Comparison of ENCODE assay signal across 9 cellular contexts in genomic region chr2:85544915-85545779, GRCh38. TPM values are rescaled to one million over a fixed set of nuclear protein-coding genes. Genes with fewer than 3 reads are reported as not detected.
DNase-seq lines count a peak whose midpoint lies in the region; ATAC-seq, FAIRE-seq and TF ChIP-seq lines count a peak whose summit lies in the region.
"Not testable (repeated sequence)": the region's sequence is repeated elsewhere in the genome, so short reads cannot be mapped to it uniquely, and the experiment has no call there.
"Had no signal": no experiment of that assay in that cellular context is flagged by ENCODE, and none has a peak within 500 bp of the region (broad histone marks: within the 10 kb centered on the region; RNA-seq: fewer than 3 reads in every experiment).

No MANE protein-coding gene starts in this region.

- intact Hi-C loops in HepG2 (cut with micrococcal nuclease; ENCODE audit: unreplicated experiment); sigmoid colon (cut with DNase I): not testable (repeated sequence)

- WGBS in esophagus, 2 donors: 69 to 75% methylated on average over 5 of the region's 5 CpGs
- 97% methylated on average over 5 of the region's 5 CpGs for WGBS in HepG2 (ENCODE audit: low lambda C conversion rate)
- WGBS in sigmoid colon, 2 donors: 86 to 90% methylated on average over 5 of the region's 5 CpGs

- not testable (repeated sequence) for H3K4me3 Mint-ChIP-seq in type B pancreatic cell

- peaks cover 35% of the 10 kb centered on the region for H3F3A ChIP-seq in Loucy (ENCODE audit: low read depth)

- TF ChIP-seq EP300 in HepG2 (IDR thresholded peaks at IDR 0.05; ENCODE audit: low read depth in 2 of 2, low read length in 2 of 2); HepG2 (CRISPR knock-in tag; IDR thresholded peaks at IDR 0.05; ENCODE audit: borderline replicate concordance); sigmoid colon (IDR thresholded peaks at IDR 0.05): not testable (repeated sequence)

- FAIRE-seq in HepG2 (lab: Jason Lieb, UNC): not testable (repeated sequence)

- ATAC-seq in activated naive CD4-positive, alpha-beta T cell treated with anti-CD3 and anti-CD28 coated beads, Interleukin-2, amount 50 U/mL, for 72 hours: peak in 1 of 2 donors; percentile 3
- not testable (repeated sequence) for ATAC-seq in HepG2

- POLR2A ChIA-PET in RWPE1 (lab: Yijun Ruan, JAX; ENCODE audit: low non-redundant PET): interaction anchor here (0.7 to 0.8 kb wide), 2 partner anchors 8 to 124 kb away, joined by 3 read pairs; no protein-coding TSS in a partner anchor
- POLR2A ChIA-PET in HepG2 (lab: Yijun Ruan, JAX): interaction anchor here (0.8 to 18.0 kb wide), 18 partner anchors 4 to 125 kb away, joined by 3 to 445 read pairs (median 4); partner anchors contain the start of genes C2orf68, GGCX, MAT2A and RNF181

- CTCF ChIA-PET in RWPE1 (lab: Yijun Ruan, JAX): interaction anchor here (0.7 to 1.5 kb wide), 3 partner anchors 43 to 131 kb away, joined by 3 to 7 read pairs (median 3); no protein-coding TSS in a partner anchor
- CTCF ChIA-PET in HepG2 (lab: Yijun Ruan, JAX; ENCODE audit: low intra/inter-chr PET ratio, low total read pairs): not testable (repeated sequence)

- in situ Hi-C loops in HepG2 (cut with HindIII; ENCODE audit: extremely low pct_ligation_motif_present, low pct_unique_long_range_greater_than_20kb): not testable (repeated sequence)

- peaks cover 32% of the 10 kb centered on the region for H3K79me2 ChIP-seq in ACC112 (ENCODE audit: control insufficient read depth, insufficient read depth, low read length, unreplicated experiment)
- H3K79me2 ChIP-seq in Loucy (ENCODE audit: insufficient read depth, low read length): peaks cover 48% of the 10 kb centered on the region
- H3K79me2 ChIP-seq in HepG2 (ENCODE audit: insufficient read depth, low read length): peaks cover 27% of the 10 kb centered on the region

- not testable (repeated sequence) for H3K9me3 ChIP-seq in Loucy (ENCODE audit: insufficient read depth, low read depth, low read length); esophagus (ENCODE audit: control insufficient read depth in 2 of 2, insufficient read depth in 1 of 2, low read depth in 1 of 2, low read length in 1 of 2); HepG2 (ENCODE audit: low read length); sigmoid colon

- not testable (repeated sequence) for H3K27me3 ChIP-seq in ACC112 (ENCODE audit: insufficient read depth, low read length); Loucy (ENCODE audit: insufficient read depth, low read length, poor library complexity, severe bottlenecking); esophagus (ENCODE audit: control insufficient read depth in 1 of 2, insufficient read depth in 2 of 2, low read length in 2 of 2); HepG2 (ENCODE audit: control insufficient read depth in 1 of 2, insufficient read depth in 2 of 2, low read length in 2 of 2); sigmoid colon

- not testable (repeated sequence) for H2AFZ ChIP-seq in ACC112 (ENCODE audit: low read length, unreplicated experiment); Loucy (ENCODE audit: low read length); HepG2 (ENCODE audit: low read length)

- not testable (repeated sequence) for TF ChIP-seq RAD21 in HepG2 (CRISPR knock-in tag; IDR thresholded peaks at IDR 0.05)

- not testable (repeated sequence) for H3K9ac ChIP-seq in Loucy (ENCODE audit: low read depth, low read length, poor library complexity, severe bottlenecking); HepG2 (ENCODE audit: insufficient read depth, low read depth, low read length)

- not testable (repeated sequence) for H3K9me3 Mint-ChIP-seq in activated naive CD4-positive, alpha-beta T cell treated with anti-CD3 and anti-CD28 coated beads, Interleukin-2, amount 50 U/mL, for 72 hours; type B pancreatic cell

- H3K9me2 ChIP-seq in Loucy (replicated peaks; ENCODE audit: low read depth, low read length): not testable (repeated sequence)

- H3K4me1 Mint-ChIP-seq in type B pancreatic cell (ENCODE audit: unreplicated experiment): peaks cover 42% of the 10 kb centered on the region

- peak overlapping the region; percentile 73 to 78 for H3K27ac Mint-ChIP-seq in activated naive CD4-positive, alpha-beta T cell treated with anti-CD3 and anti-CD28 coated beads, Interleukin-2, amount 50 U/mL, for 72 hours
- H3K27ac Mint-ChIP-seq in type B pancreatic cell: peak overlapping the region; percentile 44

- TF ChIP-seq POLR2A in HepG2 (IDR thresholded peaks at IDR 0.05; ENCODE audit: insufficient read depth in 1 of 2, low read depth in 2 of 2, low read length in 2 of 2): peak; percentile 45 to 51; a peak in 3 of 4 replicates
- not testable (repeated sequence) for TF ChIP-seq POLR2A in sigmoid colon (IDR thresholded peaks at IDR 0.05)

- H3K27ac ChIP-seq in ACC112 (ENCODE audit: low read depth, low read length) (0 out of 2 replicates have a peak overlapping the region, but pooled peaks have one; percentile 13), RWPE1 (peak overlapping the region; percentile 59), esophagus (ENCODE audit: low read depth in 2 of 2, low read length in 1 of 2) (peak overlapping the region; percentile 15 to 28), sigmoid colon (peak overlapping the region; percentile 34 to 100 (median 78))
- H3K27ac ChIP-seq in HepG2 (ENCODE audit: extremely low read length, insufficient read depth, low read length): not testable (repeated sequence)

- H4K20me1 ChIP-seq in Loucy (ENCODE audit: insufficient read depth, low read length, poor library complexity, severe bottlenecking) (peaks cover 64% of the 10 kb centered on the region), HepG2 (ENCODE audit: insufficient read depth, low read length) (peaks cover 38% of the 10 kb centered on the region)

- H3K27me3 Mint-ChIP-seq in type B pancreatic cell: not testable (repeated sequence)

- peaks cover 50% of the 10 kb centered on the region for H3K36me3 ChIP-seq in ACC112 (ENCODE audit: insufficient read depth, low read length)
- H3K36me3 ChIP-seq in Loucy (ENCODE audit: insufficient read depth, low read length): peaks cover 70% of the 10 kb centered on the region
- H3K36me3 ChIP-seq in esophagus (ENCODE audit: control insufficient read depth in 2 of 2, insufficient read depth in 2 of 2, low read length in 1 of 2): peaks cover 13 to 15% of the 10 kb centered on the region in 2 donors
- H3K36me3 ChIP-seq in HepG2 (replicated peaks in 1 of 2; ENCODE audit: control insufficient read depth in 1 of 2, insufficient read depth in 2 of 2, low read length in 2 of 2): peaks cover 18 to 59% of the 10 kb centered on the region in 2 experiments
- H3K36me3 ChIP-seq in sigmoid colon: peaks cover 34 to 77% (median 39%) of the 10 kb centered on the region in 4 donors

- not testable (repeated sequence) for TF ChIP-seq CTCF in Loucy (conservative IDR thresholded peaks at IDR 0.05; ENCODE audit: low read length); RWPE1 (conservative IDR thresholded peaks at IDR 0.05; ENCODE audit: low read depth); HepG2 (CRISPR knock-in tag; IDR thresholded peaks at IDR 0.05); sigmoid colon (IDR thresholded peaks at IDR 0.05); type B pancreatic cell (conservative IDR thresholded peaks at IDR 0.05)

- not testable (repeated sequence) for BruUV-seq in HepG2 (replicated peaks; lab: Mats Ljungman, UMichigan)

- not testable (repeated sequence) for DNase-seq in RWPE1 (ENCODE audit: low spot score); activated naive CD4-positive, alpha-beta T cell treated with anti-CD3 and anti-CD28 coated beads, Interleukin-2, amount 50 U/mL, for 72 hours (ENCODE audit: low spot score in 2 of 2); HepG2 (ENCODE audit: low spot score); sigmoid colon; type B pancreatic cell (ENCODE audit: extremely low spot score, unreplicated experiment)

- not testable (repeated sequence) for H3K4me3 ChIP-seq in ACC112 (ENCODE audit: low read depth, low read length); Loucy (ENCODE audit: low read length, poor library complexity, severe bottlenecking); esophagus (ENCODE audit: low read depth in 1 of 2, low read length in 2 of 2); HepG2 (replicated peaks in 1 of 3; ENCODE audit: insufficient read depth in 1 of 3, low read depth in 2 of 3, low read length in 3 of 3); sigmoid colon

- peaks cover 44% of the 10 kb centered on the region in 2 donors for H3K36me3 Mint-ChIP-seq in activated naive CD4-positive, alpha-beta T cell treated with anti-CD3 and anti-CD28 coated beads, Interleukin-2, amount 50 U/mL, for 72 hours
- peaks cover 54% of the 10 kb centered on the region for H3K36me3 Mint-ChIP-seq in type B pancreatic cell

- peak overlapping the region; percentile 97 for H3K4me2 ChIP-seq in Loucy (ENCODE audit: low read depth, low read length, poor library complexity, severe bottlenecking)
- H3K4me2 ChIP-seq in HepG2 (ENCODE audit: low read depth, low read length): not testable (repeated sequence)

- H3K4me1 ChIP-seq in ACC112 (ENCODE audit: control insufficient read depth, insufficient read depth, low read length, unreplicated experiment): peaks cover 33% of the 10 kb centered on the region
- peaks cover 32% of the 10 kb centered on the region for H3K4me1 ChIP-seq in Loucy (ENCODE audit: insufficient read depth, low read length, poor library complexity, severe bottlenecking)
- H3K4me1 ChIP-seq in esophagus (ENCODE audit: control insufficient read depth in 2 of 2, insufficient read depth in 2 of 2, low read length in 1 of 2): not testable (repeated sequence)
- peaks cover 30% of the 10 kb centered on the region for H3K4me1 ChIP-seq in HepG2 (ENCODE audit: insufficient read depth, low read length)
- peaks cover 0 to 50% (median 44%) of the 10 kb centered on the region in 4 donors for H3K4me1 ChIP-seq in sigmoid colon

RNA-seq across cellular contexts. Expression of gene MAT2A, which starts 6.2 kb away (rescaled TPM):
- total RNA-seq in activated naive CD4-positive, alpha-beta T cell treated with anti-CD3 and anti-CD28 coated beads, Interleukin-2, amount 50 U/mL, for 72 hours: 100 to 1,000 TPM; 271 to 281 TPM
- polyA plus RNA-seq in esophagus: 100 to 1,000 TPM in 1 of 2 donors, 10 to 100 TPM in 1; 53.9 to 113 TPM
- total RNA-seq in HepG2 (2016; rRNA removed; fragmentation: Illumina TruSeq; extraction: Trizol): 55.8 and 155 TPM in 2 replicates
- 17.0 and 17.4 TPM in 2 replicates for total RNA-seq in HepG2 (2016; cell fraction: cytosol; rRNA removed; fragmentation: Illumina TruSeq; extraction: Trizol; ENCODE audit: low read depth)
- total RNA-seq in HepG2 (2016; cell fraction: insoluble cytoplasmic fraction; rRNA removed; fragmentation: Illumina TruSeq; extraction: Trizol): 56.1 and 159 TPM in 2 replicates
- 24.5 and 25.4 TPM in 2 replicates for total RNA-seq in HepG2 (2016; cell fraction: membrane; rRNA removed; fragmentation: Illumina TruSeq; extraction: Trizol)
- 512 and 527 TPM in 2 replicates for total RNA-seq in HepG2 (2016; cell fraction: nucleus; rRNA removed; fragmentation: Illumina TruSeq; extraction: Trizol)
- polyA plus RNA-seq in HepG2 (2011; rRNA removed): 331 and 367 TPM in 2 replicates
- 57.6 and 71.2 TPM in 2 replicates for polyA plus RNA-seq in HepG2 (2011; cell fraction: cytosol; rRNA removed)
- 1,062 and 1,322 TPM in 2 replicates for polyA plus RNA-seq in HepG2 (2011; cell fraction: nucleus; rRNA removed)
- 226 and 241 TPM in 2 replicates for polyA plus RNA-seq in HepG2 (2012)
- 3.7 and 4.3 TPM in 2 replicates for polyA plus RNA-seq in HepG2 (2016; cell fraction: cytosol; fragmentation: Illumina TruSeq; extraction: Trizol; ENCODE audit: low read depth)
- 67.1 and 68.7 TPM in 2 replicates for polyA plus RNA-seq in HepG2 (2016; cell fraction: insoluble cytoplasmic fraction; fragmentation: Illumina TruSeq; extraction: Trizol; ENCODE audit: low read depth)
- polyA plus RNA-seq in HepG2 (2016; cell fraction: membrane; fragmentation: Illumina TruSeq; extraction: Trizol; ENCODE audit: low read depth): 13.5 TPM in 2 replicates
- polyA plus RNA-seq in HepG2 (2016; cell fraction: nucleus; fragmentation: Illumina TruSeq; extraction: Trizol; ENCODE audit: insufficient read depth, low read depth): 1,060 and 1,066 TPM in 2 replicates
- 260 and 404 TPM in 2 replicates for polyA minus RNA-seq in HepG2 (2011; rRNA and poly(A)+ RNA removed; ENCODE audit: low replicate concordance)
- 43.2 and 67.4 TPM in 2 replicates for polyA minus RNA-seq in HepG2 (2011; cell fraction: cytosol; rRNA and poly(A)+ RNA removed)
- polyA minus RNA-seq in HepG2 (2011; cell fraction: nucleus; rRNA and poly(A)+ RNA removed): 961 and 1,136 TPM in 2 replicates
- 100 to 1,000 TPM; 139 to 249 (median 151) TPM for total RNA-seq in sigmoid colon
- 10 to 100 TPM; 52.3 to 93.1 (median 61.0) TPM for polyA plus RNA-seq in sigmoid colon
- total RNA-seq in type B pancreatic cell (ENCODE audit: low replicate concordance): 209 and 403 TPM in 2 replicates

RNA-seq across cellular contexts. Expression of gene GGCX, which starts 16.1 kb away (rescaled TPM):
- 10 to 100 TPM; 21.2 to 21.5 TPM for total RNA-seq in activated naive CD4-positive, alpha-beta T cell treated with anti-CD3 and anti-CD28 coated beads, Interleukin-2, amount 50 U/mL, for 72 hours
- polyA plus RNA-seq in esophagus: 10 to 100 TPM; 10.2 to 18.1 TPM
- 51.3 and 103 TPM in 2 replicates for total RNA-seq in HepG2 (2016; rRNA removed; fragmentation: Illumina TruSeq; extraction: Trizol)
- total RNA-seq in HepG2 (2016; cell fraction: cytosol; rRNA removed; fragmentation: Illumina TruSeq; extraction: Trizol; ENCODE audit: low read depth): 17.1 and 22.7 TPM in 2 replicates
- total RNA-seq in HepG2 (2016; cell fraction: insoluble cytoplasmic fraction; rRNA removed; fragmentation: Illumina TruSeq; extraction: Trizol): 48.3 and 106 TPM in 2 replicates
- total RNA-seq in HepG2 (2016; cell fraction: membrane; rRNA removed; fragmentation: Illumina TruSeq; extraction: Trizol): 29.4 and 31.6 TPM in 2 replicates
- 105 and 118 TPM in 2 replicates for total RNA-seq in HepG2 (2016; cell fraction: nucleus; rRNA removed; fragmentation: Illumina TruSeq; extraction: Trizol)
- 72.5 and 74.9 TPM in 2 replicates for polyA plus RNA-seq in HepG2 (2011; rRNA removed)
- polyA plus RNA-seq in HepG2 (2011; cell fraction: cytosol; rRNA removed): 69.2 and 77.6 TPM in 2 replicates
- 125 and 131 TPM in 2 replicates for polyA plus RNA-seq in HepG2 (2011; cell fraction: nucleus; rRNA removed)
- 61.2 and 76.7 TPM in 2 replicates for polyA plus RNA-seq in HepG2 (2012)
- polyA plus RNA-seq in HepG2 (2016; cell fraction: cytosol; fragmentation: Illumina TruSeq; extraction: Trizol; ENCODE audit: low read depth): 13.3 and 16.7 TPM in 2 replicates
- 30.8 and 40.7 TPM in 2 replicates for polyA plus RNA-seq in HepG2 (2016; cell fraction: insoluble cytoplasmic fraction; fragmentation: Illumina TruSeq; extraction: Trizol; ENCODE audit: low read depth)
- 17.3 and 20.9 TPM in 2 replicates for polyA plus RNA-seq in HepG2 (2016; cell fraction: membrane; fragmentation: Illumina TruSeq; extraction: Trizol; ENCODE audit: low read depth)
- 107 and 111 TPM in 2 replicates for polyA plus RNA-seq in HepG2 (2016; cell fraction: nucleus; fragmentation: Illumina TruSeq; extraction: Trizol; ENCODE audit: insufficient read depth, low read depth)
- 104 and 294 TPM in 2 replicates for polyA minus RNA-seq in HepG2 (2011; rRNA and poly(A)+ RNA removed; ENCODE audit: low replicate concordance)
- polyA minus RNA-seq in HepG2 (2011; cell fraction: cytosol; rRNA and poly(A)+ RNA removed): 49.5 and 52.3 TPM in 2 replicates
- polyA minus RNA-seq in HepG2 (2011; cell fraction: nucleus; rRNA and poly(A)+ RNA removed): 129 and 159 TPM in 2 replicates
- total RNA-seq in sigmoid colon: 10 to 100 TPM; 14.9 to 25.3 (median 24.7) TPM
- 10 to 100 TPM in 2 of 3 donors, 1 to 10 TPM in 1; 3.6 to 22.8 (median 11.1) TPM for polyA plus RNA-seq in sigmoid colon
- 62.6 and 76.2 TPM in 2 replicates for total RNA-seq in type B pancreatic cell (ENCODE audit: low replicate concordance)

RNA-seq across cellular contexts. Expression of gene VAMP8, which starts 32.2 kb away (rescaled TPM):
- 100 to 1,000 TPM; 119 to 135 TPM for total RNA-seq in activated naive CD4-positive, alpha-beta T cell treated with anti-CD3 and anti-CD28 coated beads, Interleukin-2, amount 50 U/mL, for 72 hours
- 100 to 1,000 TPM; 337 to 430 TPM for polyA plus RNA-seq in esophagus
- 83.3 and 97.0 TPM in 2 replicates for total RNA-seq in HepG2 (2016; rRNA removed; fragmentation: Illumina TruSeq; extraction: Trizol)
- 33.0 and 34.9 TPM in 2 replicates for total RNA-seq in HepG2 (2016; cell fraction: cytosol; rRNA removed; fragmentation: Illumina TruSeq; extraction: Trizol; ENCODE audit: low read depth)
- total RNA-seq in HepG2 (2016; cell fraction: insoluble cytoplasmic fraction; rRNA removed; fragmentation: Illumina TruSeq; extraction: Trizol): 91.8 and 96.6 TPM in 2 replicates
- total RNA-seq in HepG2 (2016; cell fraction: membrane; rRNA removed; fragmentation: Illumina TruSeq; extraction: Trizol): 38.7 and 40.7 TPM in 2 replicates
- total RNA-seq in HepG2 (2016; cell fraction: nucleus; rRNA removed; fragmentation: Illumina TruSeq; extraction: Trizol): 36.3 and 40.3 TPM in 2 replicates
- polyA plus RNA-seq in HepG2 (2011; rRNA removed): 151 and 157 TPM in 2 replicates
- polyA plus RNA-seq in HepG2 (2011; cell fraction: cytosol; rRNA removed): 149 and 196 TPM in 2 replicates
- 67.9 and 94.0 TPM in 2 replicates for polyA plus RNA-seq in HepG2 (2011; cell fraction: nucleus; rRNA removed)
- 146 and 149 TPM in 2 replicates for polyA plus RNA-seq in HepG2 (2012)
- 45.1 and 52.0 TPM in 2 replicates for polyA plus RNA-seq in HepG2 (2016; cell fraction: cytosol; fragmentation: Illumina TruSeq; extraction: Trizol; ENCODE audit: low read depth)
- 141 and 157 TPM in 2 replicates for polyA plus RNA-seq in HepG2 (2016; cell fraction: insoluble cytoplasmic fraction; fragmentation: Illumina TruSeq; extraction: Trizol; ENCODE audit: low read depth)
- polyA plus RNA-seq in HepG2 (2016; cell fraction: membrane; fragmentation: Illumina TruSeq; extraction: Trizol; ENCODE audit: low read depth): 48.0 and 51.7 TPM in 2 replicates
- polyA plus RNA-seq in HepG2 (2016; cell fraction: nucleus; fragmentation: Illumina TruSeq; extraction: Trizol; ENCODE audit: insufficient read depth, low read depth): 89.3 and 90.1 TPM in 2 replicates
- polyA minus RNA-seq in HepG2 (2011; rRNA and poly(A)+ RNA removed; ENCODE audit: low replicate concordance): 33.8 and 60.6 TPM in 2 replicates
- polyA minus RNA-seq in HepG2 (2011; cell fraction: cytosol; rRNA and poly(A)+ RNA removed): 17.8 and 20.1 TPM in 2 replicates
- 16.2 and 24.6 TPM in 2 replicates for polyA minus RNA-seq in HepG2 (2011; cell fraction: nucleus; rRNA and poly(A)+ RNA removed)
- total RNA-seq in sigmoid colon: 10 to 100 TPM in 2 of 4 donors, 1 to 10 TPM in 2; 1.9 to 33.3 (median 13.2) TPM
- 100 to 1,000 TPM; 441 to 941 (median 696) TPM for polyA plus RNA-seq in sigmoid colon
- total RNA-seq in type B pancreatic cell (ENCODE audit: low replicate concordance): 62.8 and 157 TPM in 2 replicates

RNA-seq across cellular contexts. Expression of gene VAMP5, which starts 39.1 kb away (rescaled TPM):
- 10 to 100 TPM; 50.6 to 68.0 TPM for total RNA-seq in activated naive CD4-positive, alpha-beta T cell treated with anti-CD3 and anti-CD28 coated beads, Interleukin-2, amount 50 U/mL, for 72 hours
- polyA plus RNA-seq in esophagus (10 to 100 TPM; 19.5 to 39.6 TPM), HepG2 (2011; rRNA removed) (56.7 and 68.6 TPM in 2 replicates), sigmoid colon (10 to 100 TPM; 51.8 to 93.7 (median 68.0) TPM)
- total RNA-seq in HepG2 (2016; rRNA removed; fragmentation: Illumina TruSeq; extraction: Trizol) (7.2 and 9.0 TPM in 2 replicates), sigmoid colon (10 to 100 TPM; 51.2 to 97.5 (median 69.6) TPM), type B pancreatic cell (ENCODE audit: low replicate concordance) (3.4 and 4.4 TPM in 2 replicates)
- total RNA-seq in HepG2 (2016; cell fraction: cytosol; rRNA removed; fragmentation: Illumina TruSeq; extraction: Trizol; ENCODE audit: low read depth): 13.9 and 18.3 TPM in 2 replicates
- total RNA-seq in HepG2 (2016; cell fraction: insoluble cytoplasmic fraction; rRNA removed; fragmentation: Illumina TruSeq; extraction: Trizol): 7.1 and 9.2 TPM in 2 replicates
- total RNA-seq in HepG2 (2016; cell fraction: membrane; rRNA removed; fragmentation: Illumina TruSeq; extraction: Trizol): 12.5 and 15.9 TPM in 2 replicates
- 3.2 and 4.0 TPM in 2 replicates for total RNA-seq in HepG2 (2016; cell fraction: nucleus; rRNA removed; fragmentation: Illumina TruSeq; extraction: Trizol)
- polyA plus RNA-seq in HepG2 (2011; cell fraction: cytosol; rRNA removed): 87.7 and 90.8 TPM in 2 replicates
- polyA plus RNA-seq in HepG2 (2011; cell fraction: nucleus; rRNA removed): 35.8 and 44.7 TPM in 2 replicates
- 39.4 and 46.3 TPM in 2 replicates for polyA plus RNA-seq in HepG2 (2012)
- polyA plus RNA-seq in HepG2 (2016; cell fraction: cytosol; fragmentation: Illumina TruSeq; extraction: Trizol; ENCODE audit: low read depth): 27.3 and 33.3 TPM in 2 replicates
- 20.9 and 22.2 TPM in 2 replicates for polyA plus RNA-seq in HepG2 (2016; cell fraction: insoluble cytoplasmic fraction; fragmentation: Illumina TruSeq; extraction: Trizol; ENCODE audit: low read depth)
- 21.7 and 27.9 TPM in 2 replicates for polyA plus RNA-seq in HepG2 (2016; cell fraction: membrane; fragmentation: Illumina TruSeq; extraction: Trizol; ENCODE audit: low read depth)
- 11.7 and 13.5 TPM in 2 replicates for polyA plus RNA-seq in HepG2 (2016; cell fraction: nucleus; fragmentation: Illumina TruSeq; extraction: Trizol; ENCODE audit: insufficient read depth, low read depth)
- 5.5 and 44.4 TPM in 2 replicates for polyA minus RNA-seq in HepG2 (2011; rRNA and poly(A)+ RNA removed; ENCODE audit: low replicate concordance)
- polyA minus RNA-seq in HepG2 (2011; cell fraction: cytosol; rRNA and poly(A)+ RNA removed): 7.3 and 9.1 TPM in 2 replicates
- 2.0 and 4.9 TPM in 2 replicates for polyA minus RNA-seq in HepG2 (2011; cell fraction: nucleus; rRNA and poly(A)+ RNA removed)
- total RNA-seq: HT1080 had no signal

RNA-seq across cellular contexts. Expression of gene RNF181, which starts 50.4 kb away (rescaled TPM):
- 100 to 1,000 TPM; 128 to 163 TPM for total RNA-seq in activated naive CD4-positive, alpha-beta T cell treated with anti-CD3 and anti-CD28 coated beads, Interleukin-2, amount 50 U/mL, for 72 hours
- polyA plus RNA-seq in esophagus: 100 to 1,000 TPM; 159 to 189 TPM
- total RNA-seq in HepG2 (2016; rRNA removed; fragmentation: Illumina TruSeq; extraction: Trizol): 224 and 234 TPM in 2 replicates
- total RNA-seq in HepG2 (2016; cell fraction: cytosol; rRNA removed; fragmentation: Illumina TruSeq; extraction: Trizol; ENCODE audit: low read depth): 68.8 and 79.7 TPM in 2 replicates
- 237 and 239 TPM in 2 replicates for total RNA-seq in HepG2 (2016; cell fraction: insoluble cytoplasmic fraction; rRNA removed; fragmentation: Illumina TruSeq; extraction: Trizol)
- total RNA-seq in HepG2 (2016; cell fraction: membrane; rRNA removed; fragmentation: Illumina TruSeq; extraction: Trizol): 60.8 and 63.4 TPM in 2 replicates
- 99.4 and 107 TPM in 2 replicates for total RNA-seq in HepG2 (2016; cell fraction: nucleus; rRNA removed; fragmentation: Illumina TruSeq; extraction: Trizol)
- polyA plus RNA-seq in HepG2 (2011; rRNA removed): 578 and 594 TPM in 2 replicates
- 700 and 712 TPM in 2 replicates for polyA plus RNA-seq in HepG2 (2011; cell fraction: cytosol; rRNA removed)
- 285 and 326 TPM in 2 replicates for polyA plus RNA-seq in HepG2 (2011; cell fraction: nucleus; rRNA removed)
- polyA plus RNA-seq in HepG2 (2012): 240 and 307 TPM in 2 replicates
- 54.1 and 54.2 TPM in 2 replicates for polyA plus RNA-seq in HepG2 (2016; cell fraction: cytosol; fragmentation: Illumina TruSeq; extraction: Trizol; ENCODE audit: low read depth)
- polyA plus RNA-seq in HepG2 (2016; cell fraction: insoluble cytoplasmic fraction; fragmentation: Illumina TruSeq; extraction: Trizol; ENCODE audit: low read depth): 189 and 200 TPM in 2 replicates
- polyA plus RNA-seq in HepG2 (2016; cell fraction: membrane; fragmentation: Illumina TruSeq; extraction: Trizol; ENCODE audit: low read depth): 43.8 and 45.1 TPM in 2 replicates
- 124 and 147 TPM in 2 replicates for polyA plus RNA-seq in HepG2 (2016; cell fraction: nucleus; fragmentation: Illumina TruSeq; extraction: Trizol; ENCODE audit: insufficient read depth, low read depth)
- 200 and 300 TPM in 2 replicates for polyA minus RNA-seq in HepG2 (2011; rRNA and poly(A)+ RNA removed; ENCODE audit: low replicate concordance)
- 65.6 and 78.5 TPM in 2 replicates for polyA minus RNA-seq in HepG2 (2011; cell fraction: cytosol; rRNA and poly(A)+ RNA removed)
- 59.9 and 82.9 TPM in 2 replicates for polyA minus RNA-seq in HepG2 (2011; cell fraction: nucleus; rRNA and poly(A)+ RNA removed)
- 100 to 1,000 TPM; 124 to 175 (median 141) TPM for total RNA-seq in sigmoid colon
- polyA plus RNA-seq in sigmoid colon: 100 to 1,000 TPM; 165 to 190 (median 179) TPM
- 70.2 and 78.8 TPM in 2 replicates for total RNA-seq in type B pancreatic cell (ENCODE audit: low replicate concordance)
